23 cellular contexts compared by ENCODE assay signal in the genomic region with DNA sequence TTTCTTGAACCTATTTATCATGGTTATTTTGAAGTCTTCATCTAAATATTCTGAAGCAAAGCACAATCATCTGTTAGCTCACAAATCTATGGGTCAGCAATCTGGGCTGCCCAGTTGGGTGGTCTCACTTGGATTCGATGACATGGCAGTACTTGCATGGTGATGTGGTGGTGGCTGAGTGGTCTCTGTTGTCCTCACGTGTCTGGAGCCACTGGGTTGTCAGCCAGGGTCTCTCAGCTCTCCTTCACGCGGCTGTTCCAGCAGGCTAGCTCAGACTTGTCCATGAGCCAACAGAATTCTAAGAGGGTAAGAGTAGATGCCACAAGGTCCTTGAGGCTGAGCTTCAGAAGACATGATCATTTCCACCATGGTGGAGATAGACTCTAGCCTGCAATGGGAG.
DNase-seq lines count a peak whose midpoint lies in the region; ATAC-seq and TF ChIP-seq lines count a peak whose summit lies in the region.
"Had no signal": no experiment of that assay in that cellular context is flagged by ENCODE, and none has a peak within 500 bp of the region (broad histone marks: within the 10 kb centered on the region; RNA-seq: fewer than 3 reads in every experiment).

No MANE protein-coding gene starts in this region.

- H3K36me3 ChIP-seq in suprapubic skin, result no peaks in the 10 kb centered on the region
- H3K36me3 ChIP-seq: HAP-1, MG63 had no signal

- TF ChIP-seq CTCF in chondrocyte (IDR thresholded peaks at IDR 0.05), result no peak
- TF ChIP-seq CTCF in endothelial cell (IDR thresholded peaks at IDR 0.05; ENCODE audit: unreplicated experiment), result no peak
- no peak for TF ChIP-seq CTCF in suprapubic skin (IDR thresholded peaks at IDR 0.05)

- H3K36me3 Mint-ChIP-seq in activated T-cell treated with anti-CD3 and anti-CD28 coated beads, Interleukin-2, amount 50 U/mL, for 24 hours (ENCODE audit: low read depth), result peaks cover 7% of the 10 kb centered on the region
- H3K36me3 Mint-ChIP-seq in chondrocyte (ENCODE audit: low read depth), result no peaks in the 10 kb centered on the region
- H3K36me3 Mint-ChIP-seq in endothelial cell (ENCODE audit: low read depth, unreplicated experiment), result peaks cover 5% of the 10 kb centered on the region

- H3K4me1 Mint-ChIP-seq in activated T-cell treated with anti-CD3 and anti-CD28 coated beads, Interleukin-2, amount 50 U/mL, for 24 hours (ENCODE audit: low read depth), result peaks cover 3% of the 10 kb centered on the region
- H3K4me1 Mint-ChIP-seq in chondrocyte (ENCODE audit: low read depth) (peaks cover 6% of the 10 kb centered on the region), endothelial cell (ENCODE audit: unreplicated experiment) (peaks cover 18% of the 10 kb centered on the region)
- H3K4me1 Mint-ChIP-seq: GM23338 had no signal

- no peak for TF ChIP-seq POLR2A in suprapubic skin (IDR thresholded peaks at IDR 0.05)

- no peak overlapping the region for H3K27ac ChIP-seq in suprapubic skin
- H3K27ac ChIP-seq: HL-60 had no signal

- H3K27me3 Mint-ChIP-seq in activated T-cell treated with anti-CD3 and anti-CD28 coated beads, Interleukin-2, amount 50 U/mL, for 24 hours, result no peaks in the 10 kb centered on the region
- peaks cover 2% of the 10 kb centered on the region for H3K27me3 Mint-ChIP-seq in chondrocyte (ENCODE audit: low read depth)
- peaks cover 10% of the 10 kb centered on the region for H3K27me3 Mint-ChIP-seq in endothelial cell (ENCODE audit: unreplicated experiment)
- H3K27me3 Mint-ChIP-seq: CD4-positive, CD25-positive, alpha-beta regulatory T cell had no signal

- no peak for ATAC-seq in GM19467 (IDR thresholded peaks at IDR 0.05; ENCODE audit: unreplicated experiment)
- ATAC-seq: GM23338, HepG2, K562 had no signal

- no peak for TF ChIP-seq EP300 in suprapubic skin (IDR thresholded peaks at IDR 0.05)

- H3K4me3 Mint-ChIP-seq in activated T-cell treated with anti-CD3 and anti-CD28 coated beads, Interleukin-2, amount 50 U/mL, for 24 hours, result no peak overlapping the region
- H3K4me3 Mint-ChIP-seq in chondrocyte (ENCODE audit: unreplicated experiment) (no peak overlapping the region), endothelial cell (ENCODE audit: unreplicated experiment) (no peak overlapping the region)
- H3K4me3 Mint-ChIP-seq: GM23338 had no signal

- H3K4me3 ChIP-seq in suprapubic skin, result no peak overlapping the region
- H3K4me3 ChIP-seq: GM23338, HAP-1, K562, MG63 had no signal

- H3K27me3 ChIP-seq in suprapubic skin, result no peaks in the 10 kb centered on the region
- H3K27me3 ChIP-seq: MG63 had no signal

- 72% methylated on average over 4 of the region's 4 CpGs for WGBS in suprapubic skin

- H3K27ac Mint-ChIP-seq in activated T-cell treated with anti-CD3 and anti-CD28 coated beads, Interleukin-2, amount 50 U/mL, for 24 hours, result no peak overlapping the region
- H3K27ac Mint-ChIP-seq in chondrocyte (ENCODE audit: unreplicated experiment) (no peak overlapping the region), endothelial cell (ENCODE audit: unreplicated experiment) (no peak overlapping the region)
- H3K27ac Mint-ChIP-seq: CD4-positive, CD25-positive, alpha-beta regulatory T cell; GM23338 had no signal

- peak; percentile 9 for DNase-seq in activated T-cell treated with anti-CD3 and anti-CD28 coated beads, Interleukin-2, amount 50 U/mL, for 1 hour
- no peak for DNase-seq in activated T-cell treated with anti-CD3 and anti-CD28 coated beads, Interleukin-2, amount 50 U/mL, for 24 hours
- DNase-seq in chondrocyte (ENCODE audit: low spot score) (peak; percentile 66), endothelial cell (ENCODE audit: low spot score) (peak; percentile 1), suprapubic skin (ENCODE audit: low spot score in 2 of 2) (peak; percentile 38 to 44), GM03348 (ENCODE audit: low spot score) (no peak)
- DNase-seq: CD4-positive, CD25-positive, alpha-beta regulatory T cell; COR-L47; DMS79; MG63; NCI-H1417; NCI-H1694 treated with DMSO at 0.1 percent for 48 hours; NCI-H2081 treated with DMSO at 0.1 percent for 48 hours; NCI-H2171 treated with DMSO at 0.1 percent for 48 hours; NCI-H524 treated with DMSO at 0.1 percent for 48 hours; RPMI8226; SHP77 treated with DMSO at 0.1 percent for 48 hours had no signal

- H3K9me3 ChIP-seq in suprapubic skin, result no peaks in the 10 kb centered on the region
- H3K9me3 ChIP-seq: MG63 had no signal

- peaks cover 7% of the 10 kb centered on the region for H3K4me1 ChIP-seq in suprapubic skin
- H3K4me1 ChIP-seq: HAP-1 had no signal

- H3K9me3 Mint-ChIP-seq in activated T-cell treated with anti-CD3 and anti-CD28 coated beads, Interleukin-2, amount 50 U/mL, for 24 hours, result no peaks in the 10 kb centered on the region
- H3K9me3 Mint-ChIP-seq in chondrocyte (ENCODE audit: low read depth) (peaks cover 3% of the 10 kb centered on the region), endothelial cell (ENCODE audit: unreplicated experiment) (no peaks in the 10 kb centered on the region)

Comparison
In these comparisons a context has a peak if more than half of its experiments do, and no peak if none do; other contexts are left out.
1. DNase-seq: peak in activated T-cell treated with anti-CD3 and anti-CD28 coated beads, Interleukin-2, amount 50 U/mL, for 1 hour (single experiment), chondrocyte (single experiment), endothelial cell (single experiment) and suprapubic skin (2 of 2); none in activated T-cell treated with anti-CD3 and anti-CD28 coated beads, Interleukin-2, amount 50 U/mL, for 24 hours (single experiment) and GM03348 (single experiment).